ENCODE assay signal across 14 cellular contexts in the genomic region with DNA sequence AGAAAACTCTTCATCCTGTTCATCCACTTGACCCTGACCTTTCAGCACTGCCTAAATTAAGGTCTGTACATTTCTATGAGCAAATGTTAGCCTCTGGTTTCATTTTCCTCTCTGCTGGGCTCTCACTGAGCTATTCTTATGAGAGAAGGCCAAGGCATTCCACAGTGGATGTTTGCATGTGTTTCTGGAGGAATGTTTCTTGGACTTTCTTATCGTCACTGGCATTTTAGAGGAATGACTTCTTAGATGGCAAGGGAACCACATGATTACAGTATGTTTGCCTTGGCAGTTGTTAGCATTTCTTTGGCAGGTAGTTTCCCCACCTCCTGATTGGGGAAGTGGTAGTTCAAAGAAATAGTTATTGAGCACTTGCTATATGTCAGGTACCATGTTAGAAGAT.
A peak's percentile ranks its signal among the peaks of the same experiment; 100 is the strongest.
DNase-seq lines count a peak whose midpoint lies in the region; ATAC-seq and TF ChIP-seq lines count a peak whose summit lies in the region.
"Had no signal": no experiment of that assay in that cellular context is flagged by ENCODE, and none has a peak within 500 bp of the region (broad histone marks: within the 10 kb centered on the region; RNA-seq: fewer than 3 reads in every experiment).

No MANE protein-coding gene starts in this region.

- H3K9me3 ChIP-seq in body of pancreas (no peaks in the 10 kb centered on the region), stomach (no peaks in the 10 kb centered on the region)
- H3K9me3 ChIP-seq: mucosa of descending colon, testis had no signal

- no peak overlapping the region for H3K27ac Mint-ChIP-seq in activated CD4-positive, alpha-beta memory T cell treated with anti-CD3 and anti-CD28 coated beads, Interleukin-2, amount 10 ng/mL, durations not matched to agents 7 days and 5 days
- H3K27ac Mint-ChIP-seq: activated CD4-positive, alpha-beta memory T cell treated with anti-CD3 and anti-CD28 coated beads for 36 hours had no signal

- peak; percentile 9 for DNase-seq in H7
- peak in 3 of 4 donors; percentile 14 to 35 (median 21) for DNase-seq in body of pancreas
- DNase-seq in left colon = no peak
- peak; percentile 58 for DNase-seq in stomach
- DNase-seq in CD1c-positive myeloid dendritic cell (ENCODE audit: extremely low spot score) = no peak
- no peak for DNase-seq in activated CD4-positive, alpha-beta memory T cell treated with anti-CD3 and anti-CD28 coated beads, Interleukin-2, amount 10 ng/mL, durations not matched to agents 7 days and 5 days
- DNase-seq: activated CD4-positive, alpha-beta memory T cell treated with anti-CD3 and anti-CD28 coated beads for 36 hours; activated naive CD4-positive, alpha-beta T cell treated with Interleukin-2 at 50 U/mL for 16 hours; DMS79 treated with DMSO at 0.1 percent for 48 hours; Kasumi-1; mucosa of descending colon; testis had no signal

- TF ChIP-seq CTCF in body of pancreas (IDR thresholded peaks at IDR 0.05) (no peak), stomach (IDR thresholded peaks at IDR 0.05) (no peak)

- 8 to 19% methylated on average over 1 of the region's 1 CpG for WGBS in body of pancreas, 2 donors
- 16 to 30% (median 19%) methylated on average over 1 of the region's 1 CpG for WGBS in stomach, 5 donors

- H3K4me1 ChIP-seq in body of pancreas (peaks cover 9% of the 10 kb centered on the region), stomach (peaks cover 4 to 28% (median 20%) of the 10 kb centered on the region in 4 donors)
- H3K4me1 ChIP-seq: testis had no signal

- H3K27me3 Mint-ChIP-seq in activated CD4-positive, alpha-beta memory T cell treated with anti-CD3 and anti-CD28 coated beads, Interleukin-2, amount 10 ng/mL, durations not matched to agents 7 days and 5 days = no peaks in the 10 kb centered on the region
- H3K27me3 Mint-ChIP-seq: activated CD4-positive, alpha-beta memory T cell treated with anti-CD3 and anti-CD28 coated beads for 36 hours had no signal

- no peak overlapping the region for H3K27ac ChIP-seq in body of pancreas
- H3K27ac ChIP-seq in stomach = peak overlapping the region in 3 of 5 donors; percentile 21 to 58 (median 49)
- H3K27ac ChIP-seq: testis had no signal

- H3K9me3 Mint-ChIP-seq in activated CD4-positive, alpha-beta memory T cell treated with anti-CD3 and anti-CD28 coated beads, Interleukin-2, amount 10 ng/mL, durations not matched to agents 7 days and 5 days = no peaks in the 10 kb centered on the region
- H3K9me3 Mint-ChIP-seq: activated CD4-positive, alpha-beta memory T cell treated with anti-CD3 and anti-CD28 coated beads for 36 hours had no signal

- POLR2A ChIA-PET in activated CD4-positive, alpha-beta memory T cell treated with anti-CD3 and anti-CD28 coated beads, Interleukin-2, amount 10 ng/mL, durations not matched to agents 7 days and 5 days (lab: Charles Lee) = no interaction called here

- intact Hi-C loops in body of pancreas (cut with DNase I) = no loop called here
- intact Hi-C loops in left colon (cut with DNase I, micrococcal nuclease) = no loop called here
- intact Hi-C loops in stomach (cut with DNase I; ENCODE audit: low total_unique reads) = no loop called here

- no peaks in the 10 kb centered on the region for H3K4me1 Mint-ChIP-seq in activated CD4-positive, alpha-beta memory T cell treated with anti-CD3 and anti-CD28 coated beads, Interleukin-2, amount 10 ng/mL, durations not matched to agents 7 days and 5 days

- no peak overlapping the region for H3K4me3 Mint-ChIP-seq in activated CD4-positive, alpha-beta memory T cell treated with anti-CD3 and anti-CD28 coated beads, Interleukin-2, amount 10 ng/mL, durations not matched to agents 7 days and 5 days
- H3K4me3 Mint-ChIP-seq: activated CD4-positive, alpha-beta memory T cell treated with anti-CD3 and anti-CD28 coated beads for 36 hours had no signal

- ATAC-seq in body of pancreas (peak; percentile 83), left colon (peak; percentile 43), HG02870 (IDR thresholded peaks at IDR 0.05; ENCODE audit: unreplicated experiment) (no peak)
- ATAC-seq: mucosa of descending colon, sciatic nerve had no signal

- CTCF ChIA-PET in activated CD4-positive, alpha-beta memory T cell treated with anti-CD3 and anti-CD28 coated beads, Interleukin-2, amount 10 ng/mL, durations not matched to agents 7 days and 5 days (lab: Charles Lee) = no interaction called here

- H3K36me3 Mint-ChIP-seq in activated CD4-positive, alpha-beta memory T cell treated with anti-CD3 and anti-CD28 coated beads, Interleukin-2, amount 10 ng/mL, durations not matched to agents 7 days and 5 days (ENCODE audit: low read depth) = no peaks in the 10 kb centered on the region
- H3K36me3 Mint-ChIP-seq: activated CD4-positive, alpha-beta memory T cell treated with anti-CD3 and anti-CD28 coated beads for 36 hours had no signal

- TF ChIP-seq EP300 in stomach (IDR thresholded peaks at IDR 0.05) = no peak

- no peak overlapping the region for H3K4me3 ChIP-seq in H7 (ENCODE audit: insufficient read depth, low read depth, low read length)
- no peak overlapping the region for H3K4me3 ChIP-seq in body of pancreas
- H3K4me3 ChIP-seq in stomach = no peak overlapping the region
- H3K4me3 ChIP-seq: mucosa of descending colon, testis had no signal

- H3K36me3 ChIP-seq in H7 (replicated peaks; ENCODE audit: control insufficient read depth, insufficient read depth, low read length) (no peaks in the 10 kb centered on the region), body of pancreas (replicated peaks in 1 of 2; ENCODE audit: insufficient read depth in 1 of 2, low read depth in 2 of 2) (no peaks in the 10 kb centered on the region), stomach (no peaks in the 10 kb centered on the region)

- H3K27me3 ChIP-seq in H7 (ENCODE audit: control insufficient read depth, insufficient read depth, low read length) = no peaks in the 10 kb centered on the region
- H3K27me3 ChIP-seq in body of pancreas = no peaks in the 10 kb centered on the region
- no peaks in the 10 kb centered on the region for H3K27me3 ChIP-seq in stomach
- H3K27me3 ChIP-seq: testis had no signal

- TF ChIP-seq POLR2A in body of pancreas (IDR thresholded peaks at IDR 0.05) (no peak), stomach (IDR thresholded peaks at IDR 0.05) (no peak)

Comparison
In these comparisons a context has a peak if more than half of its experiments do, and no peak if none do; other contexts are left out.
1. DNase-seq: peak in H7 (single experiment), body of pancreas (3 of 4) and stomach (single experiment); none in left colon (0 of 2), CD1c-positive myeloid dendritic cell (single experiment) and activated CD4-positive, alpha-beta memory T cell treated with anti-CD3 and anti-CD28 coated beads, Interleukin-2, amount 10 ng/mL, durations not matched to agents 7 days and 5 days (single experiment).
2. H3K27ac ChIP-seq: peak in stomach (3 of 5); none in body of pancreas (0 of 4).